ENCODE assay signal across 8 cellular contexts in the genomic region with DNA sequence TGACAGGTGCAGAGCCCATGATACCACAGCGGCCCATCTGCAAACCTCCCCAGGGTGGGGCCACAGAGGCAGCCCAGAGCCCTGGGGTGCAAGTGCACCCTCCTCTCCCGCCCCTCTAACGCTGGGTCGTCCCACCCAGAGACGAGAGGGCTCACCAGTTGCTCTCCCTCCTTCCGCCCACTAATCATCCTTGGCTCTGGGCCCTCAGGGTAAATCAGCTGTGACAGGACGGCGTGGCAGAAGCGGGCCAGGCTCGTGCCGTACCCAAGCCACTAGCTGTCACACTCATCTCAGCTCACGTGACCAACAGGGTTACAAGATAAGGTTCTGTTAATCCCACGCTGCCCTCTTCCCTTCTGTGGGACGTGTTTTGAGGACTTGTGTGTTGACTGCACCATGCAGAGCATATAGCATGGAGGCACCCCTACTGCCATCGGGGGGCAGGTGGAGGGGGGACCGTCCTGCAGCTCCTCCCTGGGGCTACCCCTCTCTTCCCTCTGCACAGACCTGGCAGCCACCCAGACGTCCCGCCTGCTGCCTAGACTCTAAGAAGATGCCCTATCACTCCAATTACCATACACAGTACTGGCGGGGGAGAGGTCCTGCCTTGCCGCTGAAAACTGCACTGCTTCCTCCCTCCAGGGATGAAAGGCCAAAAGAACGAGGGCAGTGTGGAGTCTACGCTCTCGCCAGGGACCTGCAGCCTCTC. TPM values are rescaled to one million over a fixed set of nuclear protein-coding genes. Genes with fewer than 3 reads are reported as not detected.
DNase-seq lines count a peak whose midpoint lies in the region; ATAC-seq and TF ChIP-seq lines count a peak whose summit lies in the region.

No MANE protein-coding gene starts in this region.

- H3K14ac ChIP-seq in trophoblast cell (ENCODE audit: low read length): peak overlapping the region; percentile 11

- H3K9ac ChIP-seq in OCI-LY3 (ENCODE audit: low read length) (peak overlapping the region; percentile 73), trophoblast cell (ENCODE audit: low read length) (no peak overlapping the region)

- H2AK5ac ChIP-seq in trophoblast cell (ENCODE audit: low read length): no peak overlapping the region

- H3K4ac ChIP-seq in trophoblast cell (ENCODE audit: low read depth, low read length): peak overlapping the region; percentile 22

- peaks cover 7% of the 10 kb centered on the region for H3K36me3 ChIP-seq in OCI-LY3 (replicated peaks; ENCODE audit: low read depth, low read length)
- H3K36me3 ChIP-seq in trophoblast cell (ENCODE audit: control insufficient read depth in 1 of 2, insufficient read depth in 2 of 2, low read length in 2 of 2): peaks cover 0 to 1% of the 10 kb centered on the region in 2 experiments

- no peak overlapping the region for H4K91ac ChIP-seq in trophoblast cell (ENCODE audit: low read depth, low read length)

- WGBS in trophoblast cell (ENCODE audit: extremely low coverage, insufficient coverage, insufficient read length): no CpG with 5 or more reads among the region's 23 CpGs

- H3K27ac ChIP-seq in OCI-LY3 (ENCODE audit: low read length) (peak overlapping the region; percentile 87), foreskin keratinocyte (no peak overlapping the region), trophoblast cell (ENCODE audit: low read depth, low read length) (no peak overlapping the region)

- no peak overlapping the region for H3K23ac ChIP-seq in trophoblast cell (ENCODE audit: low read length)

- peaks cover 6% of the 10 kb centered on the region; the same call in 1 of the 2 replicates for H4K20me1 ChIP-seq in OCI-LY3 (ENCODE audit: insufficient read depth, low read length)

- DNase-seq in DMS153 treated with DMSO at 0.1 percent for 48 hours (lab: John Stamatoyannopoulos, UW; ENCODE audit: unreplicated experiment) (peak; percentile 23), DMS153 (lab: John Stamatoyannopoulos, UW) (no peak), activated T-helper 1 cell treated with Interleukin-2 at 50 U/mL for 16 hours (ENCODE audit: low read depth) (peak; percentile 37), foreskin keratinocyte (peak in 1 of 2 donors; percentile 37), trophoblast cell (peak; percentile 77 to 83), ureter (ENCODE audit: low spot score) (no peak)

- no peak overlapping the region for H4K12ac ChIP-seq in trophoblast cell (ENCODE audit: low read depth, low read length)

- no peaks in the 10 kb centered on the region for H3K9me3 ChIP-seq in OCI-LY3 (ENCODE audit: insufficient read depth, low read length)
- H3K9me3 ChIP-seq in trophoblast cell (ENCODE audit: insufficient read depth, low read depth, low read length): no peaks in the 10 kb centered on the region

- TF ChIP-seq CTCF in OCI-LY3 (IDR thresholded peaks at IDR 0.05; ENCODE audit: low read depth, low read length) (no peak), foreskin keratinocyte (conservative IDR thresholded peaks at IDR 0.05) (no peak)

- H3K18ac ChIP-seq in trophoblast cell (ENCODE audit: low read length): peak overlapping the region; percentile 18

- H2BK120ac ChIP-seq in trophoblast cell (ENCODE audit: insufficient read depth, low read length, poor library complexity): no peak overlapping the region

- peaks cover 51% of the 10 kb centered on the region for H3K4me1 ChIP-seq in OCI-LY3 (ENCODE audit: low read length)
- peaks cover 13% of the 10 kb centered on the region for H3K4me1 ChIP-seq in foreskin keratinocyte
- peaks cover 31 to 33% of the 10 kb centered on the region in 2 experiments for H3K4me1 ChIP-seq in trophoblast cell (ENCODE audit: control insufficient read depth in 1 of 2, insufficient read depth in 2 of 2, low read length in 2 of 2)

- ATAC-seq in HG03135 (IDR thresholded peaks at IDR 0.05; ENCODE audit: unreplicated experiment) (peak; percentile 33), foreskin keratinocyte (peak; percentile 19)

- peaks cover 14% of the 10 kb centered on the region for H3K79me1 ChIP-seq in trophoblast cell (ENCODE audit: low read length)

- H4K8ac ChIP-seq in trophoblast cell (ENCODE audit: low read depth, low read length): no peak overlapping the region

- H2BK5ac ChIP-seq in trophoblast cell (ENCODE audit: low read depth, low read length, poor library complexity): peak overlapping the region; percentile 1

- H3K27me3 ChIP-seq in OCI-LY3 (ENCODE audit: low read depth, low read length) (no peaks in the 10 kb centered on the region), foreskin keratinocyte (no peaks in the 10 kb centered on the region), trophoblast cell (ENCODE audit: insufficient read depth, low read length) (no peaks in the 10 kb centered on the region)

- no peak overlapping the region for H2BK12ac ChIP-seq in trophoblast cell (ENCODE audit: low read length)

- no peak overlapping the region for H2AFZ ChIP-seq in OCI-LY3 (ENCODE audit: low read depth, low read length)
- H2AFZ ChIP-seq in trophoblast cell (ENCODE audit: insufficient read depth, low read length, poor library complexity): no peak overlapping the region

- peak overlapping the region; percentile 99 for H3K4me2 ChIP-seq in OCI-LY3 (ENCODE audit: low read length)
- peak overlapping the region; percentile 88 for H3K4me2 ChIP-seq in trophoblast cell (ENCODE audit: low read length)

- H3K79me2 ChIP-seq in OCI-LY3 (ENCODE audit: low read length) (peaks cover 60% of the 10 kb centered on the region), trophoblast cell (ENCODE audit: control insufficient read depth, insufficient read depth, low read length, poor library complexity) (peaks cover 5% of the 10 kb centered on the region)

- H3K4me3 ChIP-seq in OCI-LY3 (ENCODE audit: low read length): peak overlapping the region; percentile 80
- peak overlapping the region; percentile 84 for H3K4me3 ChIP-seq in trophoblast cell (ENCODE audit: low read depth, low read length)

RNA-seq across cellular contexts. Expression of gene TNK2, which starts 0.5 kb away (rescaled TPM):
- 26.7 and 29.8 TPM in 2 replicates for total RNA-seq in foreskin keratinocyte
- polyA plus RNA-seq in foreskin keratinocyte: 28.1 and 30.7 TPM in 2 replicates
- polyA plus RNA-seq in trophoblast cell (2013): 22.5 TPM in 2 replicates
- total RNA-seq in ureter: 97.6 TPM

Comparison
In these comparisons a context has a peak if more than half of its experiments do, and no peak if none do; other contexts are left out.
1. DNase-seq: peak in DMS153 treated with DMSO at 0.1 percent for 48 hours (single experiment), activated T-helper 1 cell treated with Interleukin-2 at 50 U/mL for 16 hours (single experiment) and trophoblast cell (2 of 2); none in DMS153 (single experiment) and ureter (single experiment).